ENCODE assay signal across 14 cellular contexts in the genomic region with DNA sequence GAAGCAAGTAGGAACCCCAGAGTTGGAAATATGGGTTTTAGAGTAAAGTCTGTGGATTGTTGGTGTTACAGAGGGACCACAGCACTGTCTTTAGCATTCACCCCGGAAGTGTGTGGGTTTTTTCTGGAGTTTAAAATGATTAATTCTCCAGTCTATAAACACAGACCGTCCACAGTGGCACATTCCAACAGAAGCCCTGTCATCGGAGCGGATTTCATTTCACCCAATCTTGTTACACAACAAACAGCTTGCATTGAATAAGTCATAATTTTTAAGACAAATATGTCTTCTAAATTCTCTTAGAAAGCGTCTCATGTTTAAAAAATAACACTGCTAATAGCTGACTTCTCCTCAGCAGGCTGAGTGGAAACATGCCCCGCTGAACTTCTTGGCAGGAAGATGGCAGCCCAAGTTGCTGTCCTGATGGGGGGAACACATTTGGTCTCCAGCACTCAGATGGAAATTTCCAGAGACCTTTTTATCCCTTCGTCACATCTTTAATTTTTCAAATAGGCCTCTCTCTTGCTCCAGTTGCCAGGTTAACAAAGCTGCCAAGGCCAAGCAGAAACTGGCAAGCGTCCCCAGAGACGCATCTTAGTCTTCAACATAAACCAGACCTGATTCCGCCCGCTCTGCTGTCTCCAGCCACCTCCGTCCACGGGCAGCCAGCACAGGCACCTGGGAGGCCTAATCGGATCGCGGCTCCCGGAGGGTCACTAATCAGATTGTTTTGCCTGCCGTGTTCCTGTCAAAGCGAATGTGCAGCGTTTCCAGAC. TPM values are rescaled to one million over a fixed set of nuclear protein-coding genes. Genes with fewer than 3 reads are reported as not detected.
A peak's percentile ranks its signal among the peaks of the same experiment; 100 is the strongest.
DNase-seq lines count a peak whose midpoint lies in the region; ATAC-seq and TF ChIP-seq lines count a peak whose summit lies in the region.
"Had no signal": no experiment of that assay in that cellular context is flagged by ENCODE, and none has a peak within 500 bp of the region (broad histone marks: within the 10 kb centered on the region; RNA-seq: fewer than 3 reads in every experiment).

No MANE protein-coding gene starts in this region.

- H3K4me1 Mint-ChIP-seq in osteocyte (ENCODE audit: unreplicated experiment), result peaks cover 42% of the 10 kb centered on the region
- H3K4me1 Mint-ChIP-seq in T-helper 17 cell, result no peaks in the 10 kb centered on the region

- peak; percentile 88 for DNase-seq in NCI-H82 (lab: John Stamatoyannopoulos, UW)
- DNase-seq in fibroblast of gingiva (ENCODE audit: low read depth), result peak; percentile 77
- DNase-seq in osteocyte (ENCODE audit: extremely low spot score, unreplicated experiment), result no peak
- DNase-seq in SKM-1 treated with dmso at 0.1 percent for 144 hours (lab: John Stamatoyannopoulos, UW; ENCODE audit: unreplicated experiment), result no peak
- DNase-seq in T-helper 17 cell, result no peak
- DNase-seq in amniotic stem cell (lab: John Stamatoyannopoulos, UW), result no peak
- DNase-seq: activated naive CD4-positive, alpha-beta T cell treated with anti-CD3 and anti-CD28 coated beads for 36 hours; central memory CD4-positive, alpha-beta T cell; mesenchymal stem cell; MV-4-11; NCI-H446 treated with DMSO at 0.1 percent for 48 hours; stimulated activated CD4-positive, alpha-beta T cell treated with anti-CD3 and anti-CD28 coated beads, Interleukin-1b, Interleukin-23, amount 100 ng/mL, for 48 hours had no signal

- H3K4me3 Mint-ChIP-seq in osteocyte (ENCODE audit: unreplicated experiment) (no peak overlapping the region), T-helper 17 cell (no peak overlapping the region)
- H3K4me3 Mint-ChIP-seq: activated naive CD4-positive, alpha-beta T cell treated with anti-CD3 and anti-CD28 coated beads for 36 hours had no signal

- peaks cover 52% of the 10 kb centered on the region for H3K4me1 ChIP-seq in BLaER1

- ATAC-seq in GM21576 (IDR thresholded peaks at IDR 0.05; ENCODE audit: unreplicated experiment) (no peak), T-helper 17 cell (no peak)

- peak overlapping the region; percentile 8; the same call in 1 of the 2 replicates for H3K27ac ChIP-seq in BLaER1

- H3K27ac Mint-ChIP-seq in osteocyte (ENCODE audit: unreplicated experiment), result peak overlapping the region; percentile 27
- H3K27ac Mint-ChIP-seq in T-helper 17 cell, result no peak overlapping the region
- H3K27ac Mint-ChIP-seq: activated naive CD4-positive, alpha-beta T cell treated with anti-CD3 and anti-CD28 coated beads for 36 hours had no signal

- H3K4me2 ChIP-seq in BLaER1, result peak overlapping the region; percentile 75

- H3K9ac ChIP-seq in BLaER1, result peak overlapping the region; percentile 42; the same call in 1 of the 2 replicates

- H3K27me3 Mint-ChIP-seq in osteocyte (ENCODE audit: unreplicated experiment) (peaks cover 32% of the 10 kb centered on the region), T-helper 17 cell (peaks cover 15% of the 10 kb centered on the region)

- no peaks in the 10 kb centered on the region for H3K36me3 ChIP-seq in BLaER1

- H3K4me3 ChIP-seq in BLaER1, result no peak overlapping the region

- no peaks in the 10 kb centered on the region for H3K36me3 Mint-ChIP-seq in osteocyte (ENCODE audit: unreplicated experiment)
- no peaks in the 10 kb centered on the region for H3K36me3 Mint-ChIP-seq in T-helper 17 cell (ENCODE audit: low read depth)

- TF ChIP-seq CTCF in osteocyte (IDR thresholded peaks at IDR 0.05), result no peak

- H3K9me3 ChIP-seq in BLaER1 (no peaks in the 10 kb centered on the region), T-helper 17 cell (ENCODE audit: control insufficient read depth, low read length, poor library complexity, severe bottlenecking) (no peaks in the 10 kb centered on the region)

- no peaks in the 10 kb centered on the region for H3K9me3 Mint-ChIP-seq in osteocyte (ENCODE audit: unreplicated experiment)
- H3K9me3 Mint-ChIP-seq: activated naive CD4-positive, alpha-beta T cell treated with anti-CD3 and anti-CD28 coated beads for 36 hours had no signal

- no peaks in the 10 kb centered on the region for H3K27me3 ChIP-seq in BLaER1

- H4K20me1 ChIP-seq in BLaER1, result no peaks in the 10 kb centered on the region

RNA-seq across cellular contexts. Expression of gene SLC19A1, which starts 28.8 kb away (rescaled TPM):
- total RNA-seq in osteocyte (11.0 and 14.4 TPM in 2 replicates), T-helper 17 cell (10 to 100 TPM; 10.8 to 13.7 TPM)

Comparison
In these comparisons a context has a peak if more than half of its experiments do, and no peak if none do; other contexts are left out.
1. DNase-seq: peak in NCI-H82 (single experiment) and fibroblast of gingiva (single experiment); none in osteocyte (single experiment), SKM-1 treated with dmso at 0.1 percent for 144 hours (single experiment), T-helper 17 cell (0 of 3) and amniotic stem cell (single experiment).